In the genomic region with DNA sequence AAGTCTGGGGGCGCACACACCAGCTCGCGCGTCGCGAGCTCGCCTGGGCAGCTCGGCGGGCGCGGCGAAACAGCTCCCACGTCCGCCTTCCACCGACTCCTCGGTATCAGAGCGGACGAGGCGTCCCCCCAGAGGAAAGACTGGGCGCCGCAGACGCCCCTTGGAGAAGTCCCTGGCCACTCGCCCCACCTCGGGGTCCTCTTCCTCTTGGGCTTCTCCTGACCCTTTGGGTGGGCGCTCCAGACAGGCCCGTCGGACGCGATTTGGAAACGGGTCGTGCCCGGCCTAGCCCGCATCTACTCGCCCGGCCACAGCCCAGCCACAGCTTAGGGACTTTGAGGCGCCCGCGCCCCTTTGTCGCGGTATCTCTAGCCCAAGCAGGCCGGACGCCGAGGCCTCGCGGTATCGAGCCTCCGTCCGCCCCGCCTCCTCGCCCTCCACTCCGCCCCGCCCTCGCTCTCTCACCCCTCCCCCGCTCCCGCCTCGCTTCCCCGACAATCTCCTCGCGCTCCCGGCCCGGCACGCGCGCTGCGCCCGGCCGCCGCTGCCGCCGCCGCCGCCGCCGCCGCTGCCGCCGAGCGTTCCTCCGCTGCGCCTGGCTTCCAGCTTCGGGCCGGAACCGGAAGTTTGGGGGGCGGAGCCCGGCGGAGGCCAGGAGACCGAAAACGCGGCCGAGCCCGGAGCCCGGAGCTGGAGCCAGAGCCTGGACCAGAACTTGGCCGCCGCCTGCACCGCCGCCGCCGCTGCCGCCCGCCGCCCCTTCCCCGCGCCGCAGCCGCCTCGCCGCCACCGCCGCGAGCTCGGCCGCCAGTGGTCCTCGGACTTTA, we compare ENCODE assay signal across 8 cellular contexts. TPM values are rescaled to one million over a fixed set of nuclear protein-coding genes. Genes with fewer than 3 reads are reported as not detected.
DNase-seq lines count a peak whose midpoint lies in the region; ATAC-seq and TF ChIP-seq lines count a peak whose summit lies in the region.

No MANE protein-coding gene starts in this region.

- TF ChIP-seq CTCF in cardiac fibroblast (IDR thresholded peaks at IDR 0.05; ENCODE audit: low read depth, low read length) (peak; percentile 19), smooth muscle cell (IDR thresholded peaks at IDR 0.05; ENCODE audit: borderline replicate concordance, insufficient read depth, poor library complexity, severe bottlenecking) (peak; percentile 14)

- no peaks in the 10 kb centered on the region for H3K9me3 ChIP-seq in smooth muscle cell (replicated peaks; ENCODE audit: low read depth)

- H2AFZ ChIP-seq in smooth muscle cell (ENCODE audit: low read depth), result peak overlapping the region; percentile 94

- peak; percentile 73 for ATAC-seq in GM18868 (IDR thresholded peaks at IDR 0.05; ENCODE audit: unreplicated experiment)
- peak; percentile 71 for ATAC-seq in HG03103 (IDR thresholded peaks at IDR 0.05; ENCODE audit: low read depth, unreplicated experiment)

- DNase-seq in A172 (ENCODE audit: low spot score) (peak; percentile 82), NCI-H2171 (lab: John Stamatoyannopoulos, UW) (peak; percentile 98), cardiac fibroblast (ENCODE audit: low read depth in 2 of 2) (peak; percentile 88 to 93), inferior parietal cortex (ENCODE audit: extremely low spot score) (peak; percentile 79), smooth muscle cell (lab: John Stamatoyannopoulos, UW; ENCODE audit: unreplicated experiment) (peak; percentile 82)
- peak; percentile 61 to 75 (median 69) for DNase-seq in activated CD4-positive, CD25-positive, alpha-beta regulatory T cell (lab: John Stamatoyannopoulos, UW)

- H3K79me2 ChIP-seq in smooth muscle cell (ENCODE audit: low read depth), result peaks cover 43% of the 10 kb centered on the region

- H3K9ac ChIP-seq in smooth muscle cell (ENCODE audit: low read depth), result peak overlapping the region; percentile 94

- peaks cover 26% of the 10 kb centered on the region for H3K4me1 ChIP-seq in smooth muscle cell (ENCODE audit: low read depth)

- H3K4me3 ChIP-seq in cardiac fibroblast (replicated peaks in 1 of 2; ENCODE audit: low read depth in 2 of 2, low read length in 2 of 2) (peak overlapping the region; percentile 74 to 87), smooth muscle cell (peak overlapping the region; percentile 94)

- H3F3A ChIP-seq in smooth muscle cell (ENCODE audit: low read depth), result no peaks in the 10 kb centered on the region

- H3K27me3 ChIP-seq in smooth muscle cell (ENCODE audit: low read depth), result peaks cover 4% of the 10 kb centered on the region

- H3K36me3 ChIP-seq in smooth muscle cell (ENCODE audit: low read depth), result no peaks in the 10 kb centered on the region

- under 1% methylated on average over 86 of the region's 113 CpGs for WGBS in smooth muscle cell (ENCODE audit: low lambda C conversion rate)

- peak overlapping the region; percentile 94 for H3K4me2 ChIP-seq in smooth muscle cell

- peaks cover 39% of the 10 kb centered on the region for H4K20me1 ChIP-seq in smooth muscle cell (ENCODE audit: low read depth)

- peak overlapping the region; percentile 88 for H3K27ac ChIP-seq in smooth muscle cell (ENCODE audit: low read depth)

RNA-seq across cellular contexts. Expression of gene ACVR2A, which starts 0.8 kb away (rescaled TPM):
- 3.6 and 5.5 TPM in 2 replicates for total RNA-seq in A172 (2014; rRNA removed; shearing (Covaris generic))
- total RNA-seq in smooth muscle cell, result 39.7 and 40.0 TPM in 2 replicates
- polyA plus RNA-seq in smooth muscle cell, result 12.4 and 15.2 TPM in 2 replicates

Comparison
In these comparisons a context has a peak if more than half of its experiments do, and no peak if none do; other contexts are left out.
1. Peak in every context shown above with its lines: DNase-seq, ATAC-seq, H3K4me3 ChIP-seq and H3K27ac ChIP-seq.